31 cellular contexts compared by ENCODE assay signal in the genomic region with DNA sequence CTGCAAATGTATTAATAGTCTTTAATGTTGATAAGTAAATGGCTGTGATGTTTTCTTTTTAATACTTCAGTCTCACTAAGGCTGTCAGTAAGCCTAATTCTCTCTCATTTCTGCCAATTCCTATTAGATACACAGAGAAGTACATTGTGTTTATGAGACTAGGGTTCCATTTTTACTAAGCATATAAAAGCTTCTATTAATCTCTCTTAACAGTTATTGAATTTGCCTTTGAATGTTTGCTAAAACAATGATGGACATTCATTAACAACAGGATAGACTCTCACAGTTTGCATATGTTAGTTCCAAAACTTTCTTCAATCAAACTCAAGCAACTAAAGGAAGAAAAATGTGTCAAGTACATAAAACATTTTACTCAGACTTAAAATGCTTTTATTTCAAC.
"Had no signal": no experiment of that assay in that cellular context is flagged by ENCODE, and none has a peak within 500 bp of the region (broad histone marks: within the 10 kb centered on the region; RNA-seq: fewer than 3 reads in every experiment).

No MANE protein-coding gene starts in this region.

- H3K4me3 Mint-ChIP-seq: activated CD4-positive, alpha-beta memory T cell treated with anti-CD3 and anti-CD28 coated beads, Interleukin-2, amount 10 ng/mL, durations not matched to agents 7 days and 5 days; activated CD4-positive, alpha-beta T cell treated with anti-CD3 and anti-CD28 coated beads, Interleukin-2, amount 10 ng/mL, durations not matched to agents 7 days and 5 days; activated naive CD4-positive, alpha-beta T cell treated with anti-CD3 and anti-CD28 coated beads for 36 hours; activated naive CD4-positive, alpha-beta T cell treated with anti-CD3 and anti-CD28 coated beads, Interleukin-2, amount 50 U/mL, for 24 hours; activated naive CD8-positive, alpha-beta T cell treated with anti-CD3 and anti-CD28 coated beads for 36 hours; activated naive CD8-positive, alpha-beta T cell treated with anti-CD3 and anti-CD28 coated beads, Interleukin-2, amount 50 U/mL, for 24 hours; activated T-cell treated with anti-CD3 and anti-CD28 coated beads, Interleukin-2, amount 50 U/mL, for 4 hours; activated T-helper 17 cell treated with anti-CD3 and anti-CD28 coated beads, Interleukin-2, amount 50 U/mL, for 72 hours; central memory CD8-positive, alpha-beta T cell; dendritic cell treated with granulocyte-macrophage colony-stimulating factor and Interleukin-4, amounts not matched to agents 40 ng/mL and 50 ng/mL, for 4 days; WTC11 had no signal

- H3K27ac Mint-ChIP-seq: activated CD4-positive, alpha-beta memory T cell treated with anti-CD3 and anti-CD28 coated beads, Interleukin-2, amount 10 ng/mL, durations not matched to agents 7 days and 5 days; activated CD4-positive, alpha-beta T cell treated with anti-CD3 and anti-CD28 coated beads, Interleukin-2, amount 10 ng/mL, durations not matched to agents 7 days and 5 days; activated naive CD4-positive, alpha-beta T cell treated with anti-CD3 and anti-CD28 coated beads for 36 hours; activated naive CD4-positive, alpha-beta T cell treated with anti-CD3 and anti-CD28 coated beads, Interleukin-2, amount 50 U/mL, for 24 hours; activated naive CD8-positive, alpha-beta T cell treated with anti-CD3 and anti-CD28 coated beads for 36 hours; activated naive CD8-positive, alpha-beta T cell treated with anti-CD3 and anti-CD28 coated beads, Interleukin-2, amount 50 U/mL, for 24 hours; activated T-helper 17 cell treated with anti-CD3 and anti-CD28 coated beads, Interleukin-2, amount 50 U/mL, for 72 hours; dendritic cell treated with granulocyte-macrophage colony-stimulating factor and Interleukin-4, amounts not matched to agents 40 ng/mL and 50 ng/mL, for 4 days; WTC11 had no signal

- H3K9me3 ChIP-seq: adrenal gland, ascending aorta, esophagus muscularis mucosa, gastroesophageal sphincter, heart right ventricle had no signal

- ATAC-seq: activated naive CD8-positive, alpha-beta T cell treated with anti-CD3 and anti-CD28 coated beads, Interleukin-2, amount 50 U/mL, for 24 hours; activated T-cell treated with anti-CD3 and anti-CD28 coated beads, Interleukin-2, amount 50 U/mL, for 4 hours; activated T-helper 17 cell treated with anti-CD3 and anti-CD28 coated beads, Interleukin-2, amount 50 U/mL, for 72 hours; foreskin keratinocyte; gastroesophageal sphincter; heart right ventricle; WTC11 had no signal

- H3K9me3 Mint-ChIP-seq: activated CD4-positive, alpha-beta memory T cell treated with anti-CD3 and anti-CD28 coated beads, Interleukin-2, amount 10 ng/mL, durations not matched to agents 7 days and 5 days; activated CD4-positive, alpha-beta T cell treated with anti-CD3 and anti-CD28 coated beads, Interleukin-2, amount 10 ng/mL, durations not matched to agents 7 days and 5 days; activated naive CD4-positive, alpha-beta T cell treated with anti-CD3 and anti-CD28 coated beads for 36 hours; activated naive CD4-positive, alpha-beta T cell treated with anti-CD3 and anti-CD28 coated beads, Interleukin-2, amount 50 U/mL, for 24 hours; activated naive CD8-positive, alpha-beta T cell treated with anti-CD3 and anti-CD28 coated beads for 36 hours; activated naive CD8-positive, alpha-beta T cell treated with anti-CD3 and anti-CD28 coated beads, Interleukin-2, amount 50 U/mL, for 24 hours; dendritic cell treated with granulocyte-macrophage colony-stimulating factor and Interleukin-4, amounts not matched to agents 40 ng/mL and 50 ng/mL, for 4 days; WTC11 had no signal

- H3K4me3 ChIP-seq: adrenal gland, ascending aorta, coronary artery, dorsolateral prefrontal cortex, esophagus muscularis mucosa, gastroesophageal sphincter, heart right ventricle had no signal

- H3K36me3 ChIP-seq: adrenal gland, ascending aorta, brain microvascular endothelial cell, esophagus muscularis mucosa, gastroesophageal sphincter, heart right ventricle had no signal

- H3K36me3 Mint-ChIP-seq: activated naive CD4-positive, alpha-beta T cell treated with anti-CD3 and anti-CD28 coated beads, Interleukin-2, amount 50 U/mL, for 24 hours; activated naive CD8-positive, alpha-beta T cell treated with anti-CD3 and anti-CD28 coated beads for 36 hours; WTC11 had no signal

- H3K27ac ChIP-seq: adrenal gland, ascending aorta, brain microvascular endothelial cell, coronary artery, dorsolateral prefrontal cortex, esophagus muscularis mucosa, foreskin keratinocyte, gastroesophageal sphincter, heart right ventricle had no signal

- H3K4me1 Mint-ChIP-seq: activated CD4-positive, alpha-beta memory T cell treated with anti-CD3 and anti-CD28 coated beads, Interleukin-2, amount 10 ng/mL, durations not matched to agents 7 days and 5 days; activated CD4-positive, alpha-beta T cell treated with anti-CD3 and anti-CD28 coated beads, Interleukin-2, amount 10 ng/mL, durations not matched to agents 7 days and 5 days; activated naive CD4-positive, alpha-beta T cell treated with anti-CD3 and anti-CD28 coated beads, Interleukin-2, amount 50 U/mL, for 24 hours; activated naive CD8-positive, alpha-beta T cell treated with anti-CD3 and anti-CD28 coated beads for 36 hours; activated naive CD8-positive, alpha-beta T cell treated with anti-CD3 and anti-CD28 coated beads, Interleukin-2, amount 50 U/mL, for 24 hours; activated T-helper 17 cell treated with anti-CD3 and anti-CD28 coated beads, Interleukin-2, amount 50 U/mL, for 72 hours; central memory CD8-positive, alpha-beta T cell had no signal

- H3K27me3 ChIP-seq: adrenal gland, ascending aorta, brain microvascular endothelial cell, dorsolateral prefrontal cortex, esophagus muscularis mucosa, foreskin keratinocyte, gastroesophageal sphincter, heart right ventricle had no signal

- H3K4me1 ChIP-seq: ascending aorta had no signal

- H3K27me3 Mint-ChIP-seq: activated CD4-positive, alpha-beta memory T cell treated with anti-CD3 and anti-CD28 coated beads, Interleukin-2, amount 10 ng/mL, durations not matched to agents 7 days and 5 days; activated CD4-positive, alpha-beta T cell treated with anti-CD3 and anti-CD28 coated beads, Interleukin-2, amount 10 ng/mL, durations not matched to agents 7 days and 5 days; activated naive CD4-positive, alpha-beta T cell treated with anti-CD3 and anti-CD28 coated beads, Interleukin-2, amount 50 U/mL, for 24 hours; activated naive CD8-positive, alpha-beta T cell treated with anti-CD3 and anti-CD28 coated beads, Interleukin-2, amount 50 U/mL, for 24 hours; activated T-helper 17 cell treated with anti-CD3 and anti-CD28 coated beads, Interleukin-2, amount 50 U/mL, for 72 hours; central memory CD8-positive, alpha-beta T cell; dendritic cell treated with granulocyte-macrophage colony-stimulating factor and Interleukin-4, amounts not matched to agents 40 ng/mL and 50 ng/mL, for 4 days had no signal

- FAIRE-seq: bronchial epithelial cell had no signal

- DNase-seq: activated CD4-positive, alpha-beta memory T cell treated with anti-CD3 and anti-CD28 coated beads, Interleukin-2, amount 10 ng/mL, durations not matched to agents 7 days and 5 days; activated CD4-positive, alpha-beta T cell treated with anti-CD3 and anti-CD28 coated beads for 1 hour; activated CD4-positive, alpha-beta T cell treated with anti-CD3 and anti-CD28 coated beads for 4 hours; activated CD4-positive, alpha-beta T cell treated with anti-CD3 and anti-CD28 coated beads, Interleukin-2, amount 10 ng/mL, durations not matched to agents 7 days and 5 days; activated CD4-positive, alpha-beta T cell treated with anti-CD3 and anti-CD28 coated beads, Interleukin-2, amount 50 U/mL, for 4 hours; activated CD8-positive, alpha-beta memory T cell treated with anti-CD3 and anti-CD28 coated beads, Interleukin-2, amount 50 U/mL, for 48 hours; activated effector memory CD4-positive, alpha-beta T cell treated with Interleukin-2 at 50 U/mL for 16 hours; activated naive CD4-positive, alpha-beta T cell treated with anti-CD3 and anti-CD28 coated beads for 36 hours; activated naive CD8-positive, alpha-beta T cell treated with anti-CD3 and anti-CD28 coated beads for 36 hours; activated naive CD8-positive, alpha-beta T cell treated with anti-CD3 and anti-CD28 coated beads, Interleukin-2, amount 50 U/mL, for 24 hours; activated T-cell treated with anti-CD3 and anti-CD28 coated beads for 4 hours; activated T-cell treated with anti-CD3 and anti-CD28 coated beads, Interleukin-2, amount 50 U/mL, for 4 hours; adrenal gland; amygdala; brain microvascular endothelial cell; dorsolateral prefrontal cortex; effector memory CD4-positive, alpha-beta T cell; erythroblast; foreskin keratinocyte; heart right ventricle; T-helper 2 cell had no signal
